In the genomic region with DNA sequence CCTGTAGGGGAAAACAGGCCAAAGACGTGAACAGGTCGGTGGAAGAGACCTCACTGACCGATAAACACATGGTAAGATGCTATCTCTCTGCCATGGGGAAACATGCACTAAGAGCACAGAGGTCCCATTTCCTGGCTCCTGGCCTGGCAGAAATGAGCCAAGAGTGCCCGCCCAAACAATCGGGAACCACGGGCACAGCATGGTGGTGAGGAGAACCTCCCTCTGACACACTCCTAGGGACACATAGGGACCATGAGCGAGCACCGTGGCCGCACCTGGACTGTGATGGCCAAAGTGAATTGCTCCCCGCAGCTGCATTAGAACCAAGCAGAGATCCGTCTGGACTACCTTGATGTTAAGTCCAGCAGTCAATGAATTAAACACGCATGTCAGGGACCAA, we compare ENCODE assay signal across 1 cellular context.
TF ChIP-seq lines count a peak whose summit lies in the region.

No MANE protein-coding gene starts in this region.

TF ChIP-seq in HepG2, 621 proteins besides CTCF, POLR2A, EP300 and RAD21:
- TF ChIP-seq ZNF576 (CRISPR knock-in tag; IDR thresholded peaks at IDR 0.05): no peak
- no peak for TF ChIP-seq MED13 (CRISPR knock-in tag; IDR thresholded peaks at IDR 0.05)
- TF ChIP-seq, protein P1, sequence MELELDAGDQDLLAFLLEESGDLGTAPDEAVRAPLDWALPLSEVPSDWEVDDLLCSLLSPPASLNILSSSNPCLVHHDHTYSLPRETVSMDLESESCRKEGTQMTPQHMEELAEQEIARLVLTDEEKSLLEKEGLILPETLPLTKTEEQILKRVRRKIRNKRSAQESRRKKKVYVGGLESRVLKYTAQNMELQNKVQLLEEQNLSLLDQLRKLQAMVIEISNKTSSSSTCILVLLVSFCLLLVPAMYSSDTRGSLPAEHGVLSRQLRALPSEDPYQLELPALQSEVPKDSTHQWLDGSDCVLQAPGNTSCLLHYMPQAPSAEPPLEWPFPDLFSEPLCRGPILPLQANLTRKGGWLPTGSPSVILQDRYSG (CRISPR knock-in tag; IDR thresholded peaks at IDR 0.05): no peak
- no peak for TF ChIP-seq NFIC (IDR thresholded peaks at IDR 0.05; ENCODE audit: low read length)
- TF ChIP-seq SRSF1 (optimal IDR thresholded peaks at IDR 0.05; ENCODE audit: low read depth, low read length): no peak
- TF ChIP-seq TOPORS (CRISPR knock-in tag; IDR thresholded peaks at IDR 0.05): 0 out of 2 replicates have a peak, but pooled peaks have one; percentile 10
- TF ChIP-seq NCOA1 (CRISPR knock-in tag; IDR thresholded peaks at IDR 0.05): no peak
- peak; percentile 10 for TF ChIP-seq XRCC5 (optimal IDR thresholded peaks at IDR 0.05; ENCODE audit: low read length)
- TF ChIP-seq AKAP8 (CRISPR knock-in tag; IDR thresholded peaks at IDR 0.05): 0 out of 2 replicates have a peak, but pooled peaks have one; percentile 23
- no peak for TF ChIP-seq NBN (conservative IDR thresholded peaks at IDR 0.05)
- TF ChIP-seq ZNF672 (CRISPR knock-in tag; IDR thresholded peaks at IDR 0.05): 0 out of 2 replicates have a peak, but pooled peaks have one; percentile 20
- no peak for TF ChIP-seq ZNF558 (CRISPR knock-in tag; IDR thresholded peaks at IDR 0.05; ENCODE audit: borderline replicate concordance)
- no peak for TF ChIP-seq ZNF598 (CRISPR knock-in tag; IDR thresholded peaks at IDR 0.05; ENCODE audit: borderline replicate concordance)
- peak; percentile 28; the same call in 1 of the 2 replicates for TF ChIP-seq ZBTB38 (CRISPR knock-in tag; IDR thresholded peaks at IDR 0.05)
